2 cellular contexts compared by ENCODE assay signal in genomic region chr9:132590037-132590317, GRCh38.
TF ChIP-seq lines count a peak whose summit lies in the region.

No MANE protein-coding gene starts in this region.

TF ChIP-seq in GM23338, 12 proteins besides CTCF, POLR2A, EP300 and RAD21 (continued from another document):
- TF ChIP-seq ZNF462 (CRISPR knock-in tag; IDR thresholded peaks at IDR 0.05) (no peak), STAT1 (IDR thresholded peaks at IDR 0.05; ENCODE audit: unreplicated experiment) (no peak), ZNF331 (CRISPR knock-in tag; IDR thresholded peaks at IDR 0.05; ENCODE audit: low read depth) (no peak), REST (IDR thresholded peaks at IDR 0.05; ENCODE audit: unreplicated experiment) (no peak), ETS1 (IDR thresholded peaks at IDR 0.05) (no peak), EZH2 (IDR thresholded peaks at IDR 0.05; ENCODE audit: low read depth, unreplicated experiment) (no peak)

TF ChIP-seq in WTC11, 78 proteins besides CTCF, POLR2A, EP300 and RAD21 (continued from another document):
- TF ChIP-seq PRDM15 (CRISPR knock-in tag; IDR thresholded peaks at IDR 0.05) (no peak), AR (CRISPR knock-in tag; IDR thresholded peaks at IDR 0.05) (no peak), ZBTB21 (CRISPR knock-in tag; IDR thresholded peaks at IDR 0.05; ENCODE audit: borderline replicate concordance) (no peak), MLX (CRISPR knock-in tag; IDR thresholded peaks at IDR 0.05) (no peak)
